11 cellular contexts compared by ENCODE assay signal in the genomic region with DNA sequence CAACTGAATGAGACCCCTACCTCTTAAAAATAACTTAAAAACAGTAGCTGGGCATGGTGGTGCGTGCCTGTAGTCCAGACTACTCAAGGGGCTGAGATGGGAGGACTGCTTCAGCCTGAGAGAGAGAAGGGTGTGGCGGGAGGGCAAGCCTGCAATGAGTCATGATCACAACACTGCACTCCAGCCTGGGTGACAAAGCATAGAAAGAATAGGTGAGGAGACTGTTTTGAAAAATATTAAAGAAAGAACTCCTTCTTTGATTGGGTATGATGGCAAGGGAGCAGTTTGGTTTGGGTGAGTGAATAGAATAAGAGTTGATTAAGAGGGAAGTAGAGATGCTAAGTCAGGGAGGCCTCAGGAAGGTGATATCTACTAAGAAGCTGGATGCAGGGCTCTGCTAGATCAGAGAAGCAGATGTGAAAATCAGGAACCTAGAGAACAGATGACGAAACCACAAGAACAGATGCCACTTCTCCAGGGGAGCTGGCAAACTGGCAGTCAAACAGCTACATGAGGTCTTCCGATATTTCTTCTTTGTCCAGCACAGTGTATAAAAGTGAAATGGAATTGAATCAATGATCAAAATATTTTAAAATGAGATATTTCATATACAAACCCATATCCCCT.
DNase-seq lines count a peak whose midpoint lies in the region; ATAC-seq, FAIRE-seq and TF ChIP-seq lines count a peak whose summit lies in the region.
"Had no signal": no experiment of that assay in that cellular context is flagged by ENCODE, and none has a peak within 500 bp of the region (broad histone marks: within the 10 kb centered on the region; RNA-seq: fewer than 3 reads in every experiment).

No MANE protein-coding gene starts in this region.

- intact Hi-C loops in lower lobe of right lung (cut with DNase I): no loop called here

- H2AFZ ChIP-seq in osteoblast (ENCODE audit: low read length): no peak overlapping the region

- H3K9me3 ChIP-seq in A549 (no peaks in the 10 kb centered on the region), lower lobe of right lung (no peaks in the 10 kb centered on the region), osteoblast (ENCODE audit: low read depth, low read length) (no peaks in the 10 kb centered on the region)
- H3K9me3 ChIP-seq: spleen had no signal

- H3K4me2 ChIP-seq in A549 (peak overlapping the region; percentile 55), osteoblast (ENCODE audit: insufficient read depth, low read length) (no peak overlapping the region)

- no peak overlapping the region for H3K4me3 ChIP-seq in A549
- H3K4me3 ChIP-seq in HL-60 (replicated peaks; ENCODE audit: insufficient read depth, low read length): no peak overlapping the region
- no peak overlapping the region for H3K4me3 ChIP-seq in fibroblast of mammary gland (ENCODE audit: control insufficient read depth, low read depth, low read length)
- no peak overlapping the region for H3K4me3 ChIP-seq in lower lobe of right lung
- H3K4me3 ChIP-seq in osteoblast (ENCODE audit: insufficient read depth, low read length): no peak overlapping the region
- H3K4me3 ChIP-seq: spleen had no signal

- TF ChIP-seq POLR2A in A549 (IDR thresholded peaks at IDR 0.05; ENCODE audit: low read length): no peak

- POLR2A ChIA-PET in A549 (lab: Yijun Ruan, JAX): no interaction called here
- POLR2A ChIA-PET in RWPE1 (lab: Yijun Ruan, JAX; ENCODE audit: low non-redundant PET): no interaction called here

- H3K4me1 ChIP-seq in A549 (peaks cover 15% of the 10 kb centered on the region), lower lobe of right lung (no peaks in the 10 kb centered on the region), osteoblast (ENCODE audit: insufficient read depth, low read length) (no peaks in the 10 kb centered on the region)
- H3K4me1 ChIP-seq: spleen had no signal

- DNase-seq in A549 (ENCODE audit: low read depth in 1 of 2, low spot score in 1 of 2) (peak in 1 of 2 experiments; percentile 31), HL-60 (ENCODE audit: low read depth in 1 of 2, low spot score in 1 of 2) (peak; percentile 32 to 81), RWPE1 (ENCODE audit: low spot score) (peak; percentile 6), fibroblast of mammary gland (ENCODE audit: low read depth) (peak; percentile 43), NCI-H187 (lab: John Stamatoyannopoulos, UW) (no peak), lower lobe of right lung (no peak), osteoblast (ENCODE audit: insufficient read length, low spot score, missing footprints) (no peak)
- DNase-seq: caudate nucleus, NCI-H510A treated with DMSO at 0.1 percent for 48 hours, spleen had no signal

- H4K20me1 ChIP-seq in osteoblast (ENCODE audit: insufficient read depth, low read length): no peaks in the 10 kb centered on the region

- H3K27me3 ChIP-seq in HL-60 (ENCODE audit: insufficient read depth, poor library complexity, severe bottlenecking) (no peaks in the 10 kb centered on the region), lower lobe of right lung (ENCODE audit: low read depth) (no peaks in the 10 kb centered on the region), osteoblast (ENCODE audit: insufficient read depth, low read length) (no peaks in the 10 kb centered on the region)
- H3K27me3 ChIP-seq: spleen had no signal

- ATAC-seq in A549 (peak; percentile 79 to 85), GM18870 (IDR thresholded peaks at IDR 0.05; ENCODE audit: unreplicated experiment) (no peak), lower lobe of right lung (no peak)

- no peak for TF ChIP-seq RAD21 in A549 (conservative IDR thresholded peaks at IDR 0.05 in 1 of 2, IDR thresholded peaks at IDR 0.05 in 1 of 2)

- CTCF ChIA-PET in A549 (lab: Yijun Ruan, JAX): no interaction called here
- CTCF ChIA-PET in RWPE1 (lab: Yijun Ruan, JAX): interaction anchor here (0.7 kb wide), 1 partner anchor 606 kb away, joined by 3 read pairs; no protein-coding TSS in a partner anchor

- H3K27ac ChIP-seq in A549 (peak overlapping the region; percentile 43 to 50; a peak in 4 of 6 replicates), HL-60 (replicated peaks) (peak overlapping the region; percentile 66), RWPE1 (no peak overlapping the region), lower lobe of right lung (no peak overlapping the region), osteoblast (ENCODE audit: low read depth, low read length) (no peak overlapping the region)
- H3K27ac ChIP-seq: spleen had no signal

- no peaks in the 10 kb centered on the region for H3K79me2 ChIP-seq in osteoblast (ENCODE audit: insufficient read depth, low read length)

- peaks cover 12% of the 10 kb centered on the region for H3K36me3 ChIP-seq in lower lobe of right lung
- no peaks in the 10 kb centered on the region for H3K36me3 ChIP-seq in osteoblast (ENCODE audit: insufficient read depth, low read length)
- H3K36me3 ChIP-seq: spleen had no signal

- 68% methylated on average over 4 of the region's 4 CpGs for WGBS in A549 (ENCODE audit: missing lambda C conversion rate)

- TF ChIP-seq CTCF in A549 (IDR thresholded peaks at IDR 0.05) (no peak), HL-60 (IDR thresholded peaks at IDR 0.05; ENCODE audit: insufficient read depth, low read length) (no peak), RWPE1 (conservative IDR thresholded peaks at IDR 0.05; ENCODE audit: low read depth) (no peak), fibroblast of mammary gland (conservative IDR thresholded peaks at IDR 0.05; ENCODE audit: control insufficient read depth, insufficient read depth, low read depth, low read length) (no peak), lower lobe of right lung (IDR thresholded peaks at IDR 0.05) (no peak), osteoblast (IDR thresholded peaks at IDR 0.05; ENCODE audit: extremely low read depth, low read depth, low read length) (no peak)

- TF ChIP-seq EP300 in A549 (IDR thresholded peaks at IDR 0.05): no peak

- no peak for FAIRE-seq in A549 (lab: Jason Lieb, UNC)

TF ChIP-seq in A549, 52 proteins besides CTCF, POLR2A, EP300 and RAD21:
- TF ChIP-seq BHLHE40 (IDR thresholded peaks at IDR 0.05; ENCODE audit: low read depth, low read length) (no peak), EHF (CRISPR knock-in tag; IDR thresholded peaks at IDR 0.05) (no peak), CBX8 (IDR thresholded peaks at IDR 0.05) (no peak), HOXB5 (CRISPR knock-in tag; IDR thresholded peaks at IDR 0.05) (no peak), FOSB (CRISPR knock-in tag; IDR thresholded peaks at IDR 0.05) (no peak), HOXA7 (CRISPR knock-in tag; IDR thresholded peaks at IDR 0.05) (no peak)
- TF ChIP-seq, protein P1, sequence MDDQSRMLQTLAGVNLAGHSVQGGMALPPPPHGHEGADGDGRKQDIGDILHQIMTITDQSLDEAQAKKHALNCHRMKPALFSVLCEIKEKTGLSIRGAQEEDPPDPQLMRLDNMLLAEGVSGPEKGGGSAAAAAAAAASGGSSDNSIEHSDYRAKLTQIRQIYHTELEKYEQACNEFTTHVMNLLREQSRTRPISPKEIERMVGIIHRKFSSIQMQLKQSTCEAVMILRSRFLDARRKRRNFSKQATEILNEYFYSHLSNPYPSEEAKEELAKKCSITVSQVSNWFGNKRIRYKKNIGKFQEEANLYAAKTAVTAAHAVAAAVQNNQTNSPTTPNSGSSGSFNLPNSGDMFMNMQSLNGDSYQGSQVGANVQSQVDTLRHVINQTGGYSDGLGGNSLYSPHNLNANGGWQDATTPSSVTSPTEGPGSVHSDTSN (IDR thresholded peaks at IDR 0.05): no peak

Comparison
In these comparisons a context has a peak if more than half of its experiments do, and no peak if none do; other contexts are left out.
1. ATAC-seq: peak in A549 (2 of 2); none in GM18870 (single experiment) and lower lobe of right lung (0 of 2).
2. DNase-seq: peak in HL-60 (2 of 2), RWPE1 (single experiment) and fibroblast of mammary gland (single experiment); none in NCI-H187 (0 of 2), lower lobe of right lung (single experiment) and osteoblast (single experiment).
3. H3K27ac ChIP-seq: peak in A549 (2 of 2) and HL-60 (single experiment); none in RWPE1 (single experiment), lower lobe of right lung (single experiment) and osteoblast (single experiment).